Comparison of ENCODE assay signal across 28 cellular contexts in the genomic region with DNA sequence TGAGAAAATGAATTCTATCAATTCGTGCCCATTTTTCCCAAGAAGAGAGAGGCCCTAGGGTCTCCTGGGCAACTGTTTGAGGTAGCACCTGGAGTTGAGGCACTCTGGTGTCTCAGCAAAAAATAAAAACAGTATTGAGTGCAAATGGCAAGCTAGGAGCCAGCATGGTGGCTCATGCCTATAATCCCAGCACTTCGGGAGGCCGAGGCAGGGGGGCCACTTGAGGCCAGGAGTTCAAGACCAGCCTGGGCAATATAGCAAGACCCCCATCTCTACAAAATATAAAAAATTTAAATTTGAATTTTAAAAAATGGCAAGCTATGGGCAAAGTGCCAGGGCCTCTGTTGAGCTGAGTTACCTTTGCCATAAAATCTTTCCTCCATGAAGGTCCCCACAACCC.
"Had no signal": no experiment of that assay in that cellular context is flagged by ENCODE, and none has a peak within 500 bp of the region (broad histone marks: within the 10 kb centered on the region; RNA-seq: fewer than 3 reads in every experiment).

No MANE protein-coding gene starts in this region.

- H3K4me3 ChIP-seq: body of pancreas, MG63, Peyer's patch, SJCRH30 had no signal

- ATAC-seq: activated CD8-positive, alpha-beta T cell treated with anti-CD3 and anti-CD28 coated beads, Interleukin-2, amount 10 ng/mL, durations not matched to agents 7 days and 5 days; body of pancreas; SK-N-SH treated with all-trans-retinoic acid at 6 μM for 48 hours; WTC11 had no signal

- H3K27ac Mint-ChIP-seq: activated CD8-positive, alpha-beta T cell treated with anti-CD3 and anti-CD28 coated beads, Interleukin-2, amount 10 ng/mL, durations not matched to agents 7 days and 5 days; activated naive CD8-positive, alpha-beta T cell treated with anti-CD3 and anti-CD28 coated beads, Interleukin-2, amount 10 ng/mL, durations not matched to agents 7 days and 5 days; WTC11 had no signal

- H3K4me3 Mint-ChIP-seq: activated CD8-positive, alpha-beta T cell treated with anti-CD3 and anti-CD28 coated beads, Interleukin-2, amount 10 ng/mL, durations not matched to agents 7 days and 5 days; activated naive CD8-positive, alpha-beta T cell treated with anti-CD3 and anti-CD28 coated beads, Interleukin-2, amount 10 ng/mL, durations not matched to agents 7 days and 5 days; WTC11 had no signal

- H3K9me3 Mint-ChIP-seq: WTC11 had no signal

- H3K27ac ChIP-seq: body of pancreas, Peyer's patch, RWPE1, SJCRH30 had no signal

- DNase-seq: activated CD4-positive, alpha-beta T cell treated with anti-CD3 and anti-CD28 coated beads for 48 hours; activated CD4-positive, alpha-beta T cell treated with anti-CD3 and anti-CD28 coated beads, Interleukin-2, amount 50 U/mL, for 4 hours; activated CD4-positive, CD25-positive, alpha-beta regulatory T cell treated with anti-CD3 and anti-CD28 coated beads, Interleukin-2, amount 50 U/mL, for 72 hours; activated CD8-positive, alpha-beta memory T cell treated with anti-CD3 and anti-CD28 coated beads, Interleukin-2, amount 50 U/mL, for 48 hours; activated CD8-positive, alpha-beta T cell treated with anti-CD3 and anti-CD28 coated beads, Interleukin-2, amount 10 ng/mL, durations not matched to agents 7 days and 5 days; activated naive CD4-positive, alpha-beta T cell treated with anti-CD3 and anti-CD28 coated beads, Interleukin-2, amount 50 U/mL, for 16 hours; activated naive CD8-positive, alpha-beta T cell treated with anti-CD3 and anti-CD28 coated beads, Interleukin-2, amount 10 ng/mL, durations not matched to agents 7 days and 5 days; activated T-cell treated with anti-CD3 and anti-CD28 coated beads, Interleukin-2, amount 50 U/mL, for 1 hour; aorta; body of pancreas; MV-4-11; NCI-H1092 treated with DMSO at 0.1 percent for 48 hours; NCI-H1417 treated with DMSO at 0.1 percent for 48 hours; NCI-H1694; NCI-H2029; NCI-H2107; NCI-H2171 treated with DMSO at 0.1 percent for 48 hours; NCI-H526; NCI-H82; OCI-M1; Peyer's patch; Right ventricle myocardium superior; SJCRH30; SW 1271 had no signal

- H3K9me3 ChIP-seq: body of pancreas, MG63, Peyer's patch, SJCRH30 had no signal

- H3K27me3 Mint-ChIP-seq: activated naive CD8-positive, alpha-beta T cell treated with anti-CD3 and anti-CD28 coated beads, Interleukin-2, amount 10 ng/mL, durations not matched to agents 7 days and 5 days had no signal

- H3K4me1 Mint-ChIP-seq: WTC11 had no signal

- H3K4me1 ChIP-seq: body of pancreas, Peyer's patch, SJCRH30 had no signal

- H3K27me3 ChIP-seq: body of pancreas, MG63, Peyer's patch, SJCRH30 had no signal
